ENCODE assay signal across 22 cellular contexts in the genomic region with DNA sequence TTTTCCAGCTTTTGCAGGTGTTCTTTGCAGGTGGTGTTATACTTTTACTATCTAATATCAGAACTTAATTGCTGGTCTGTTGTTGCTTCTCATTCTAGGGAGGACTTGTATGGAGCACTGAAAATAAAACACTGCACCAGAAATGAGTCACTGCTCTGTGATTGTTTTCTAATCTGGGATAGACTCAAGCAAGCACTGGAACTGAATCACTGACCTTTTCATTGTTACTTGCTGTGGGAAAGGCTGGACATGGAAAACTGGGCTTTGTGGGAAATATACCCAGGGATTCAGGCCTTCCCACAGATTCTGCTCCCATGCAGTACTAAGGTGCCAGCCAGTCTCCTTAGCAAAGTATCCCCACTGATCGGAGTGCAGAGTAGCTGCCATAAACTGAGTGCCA.
"Had no signal": no experiment of that assay in that cellular context is flagged by ENCODE, and none has a peak within 500 bp of the region (broad histone marks: within the 10 kb centered on the region; RNA-seq: fewer than 3 reads in every experiment).

No MANE protein-coding gene starts in this region.

- H3K4me3 ChIP-seq: colonic mucosa, esophagus squamous epithelium, lung, prostate gland, sigmoid colon, spleen, testis, tibial artery had no signal

- DNase-seq: colonic mucosa; dermis blood vessel endothelial cell; effector memory CD4-positive, alpha-beta T cell; erythroblast; esophagus squamous epithelium; kidney; left ventricle myocardium superior; mesendoderm; midbrain; naive thymus-derived CD4-positive, alpha-beta T cell; nucleus accumbens; right cardiac atrium; sigmoid colon; spleen; stimulated activated CD4-positive, alpha-beta T cell treated with anti-CD3 and anti-CD28 coated beads, Interleukin-4, amount 100 ng/mL, for 4 hours; stimulated activated naive CD8-positive, alpha-beta T cell treated with anti-CD3 and anti-CD28 coated beads, Interleukin-15, Interleukin-2, amounts not matched to agents 100 U/mL and 50 U/mL, for 24 hours; substantia nigra; testis; tibial artery had no signal

- ATAC-seq: left ventricle myocardium superior; naive thymus-derived CD4-positive, alpha-beta T cell; right cardiac atrium; stimulated activated memory B cell treated with anti-CD40 and anti-IgM and Interleukin-4, amounts not matched to agents 10 μg/mL and 1 μg/mL and 100 μg/mL, for 72 hours; stimulated activated naive CD8-positive, alpha-beta T cell treated with anti-CD3 and anti-CD28 coated beads, Interleukin-15, Interleukin-2, amounts not matched to agents 100 U/mL and 50 U/mL, for 24 hours had no signal

- H3K27ac ChIP-seq: colonic mucosa, esophagus squamous epithelium, prostate gland, sigmoid colon, spleen, testis, tibial artery had no signal
